ENCODE assay signal across 8 cellular contexts in the genomic region with DNA sequence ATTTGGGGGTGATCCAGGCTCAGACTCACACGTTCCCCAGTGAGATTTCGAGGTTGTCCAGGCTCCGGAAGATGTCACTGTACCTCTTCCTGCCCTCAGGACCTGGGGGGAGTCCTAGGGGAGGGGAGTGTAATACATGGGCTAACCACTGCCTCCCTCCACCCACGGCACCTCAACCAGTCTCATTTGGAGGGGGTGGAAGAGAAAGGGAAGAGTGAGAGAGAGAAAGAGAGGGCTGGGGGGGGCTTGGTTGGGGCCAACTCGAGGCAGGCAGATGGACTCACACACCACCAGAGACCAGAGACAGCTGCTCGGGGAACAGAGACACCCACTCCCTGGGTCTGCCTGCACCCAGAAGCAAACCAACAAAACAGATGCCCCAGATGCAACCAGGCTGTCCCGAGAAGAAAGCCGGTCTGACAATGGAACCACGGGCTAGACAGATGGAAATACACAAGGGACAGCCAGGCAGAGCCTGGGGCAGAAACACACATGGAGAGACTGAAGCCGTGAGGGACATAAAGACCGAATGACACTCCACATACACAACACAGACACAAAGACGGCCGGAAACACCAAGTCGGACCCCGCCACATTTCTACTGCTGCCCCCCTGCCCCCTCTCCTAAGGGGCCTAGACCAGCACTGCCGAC. TPM values are rescaled to one million over a fixed set of nuclear protein-coding genes. Genes with fewer than 3 reads are reported as not detected.
DNase-seq lines count a peak whose midpoint lies in the region; ATAC-seq and TF ChIP-seq lines count a peak whose summit lies in the region.

No MANE protein-coding gene starts in this region.

- H3K4me1 ChIP-seq in HUES6 (ENCODE audit: control insufficient read depth, insufficient read depth, low read length) = peaks cover 2% of the 10 kb centered on the region; the same call in 1 of the 2 replicates

- H3K27ac ChIP-seq in HUES6 (ENCODE audit: low read depth, low read length) = no peak overlapping the region

- H3K4me1 Mint-ChIP-seq in osteocyte (ENCODE audit: unreplicated experiment) = peaks cover 15% of the 10 kb centered on the region

- H3K27ac Mint-ChIP-seq in osteocyte (ENCODE audit: unreplicated experiment) = peak overlapping the region; percentile 18

- H3K4me3 ChIP-seq in HUES6 (ENCODE audit: low read depth, low read length) = peak overlapping the region; percentile 90

- no peaks in the 10 kb centered on the region for H3K27me3 ChIP-seq in HUES6 (ENCODE audit: control insufficient read depth, insufficient read depth, low read length)

- no peaks in the 10 kb centered on the region for H3K9me3 ChIP-seq in HUES6 (ENCODE audit: control insufficient read depth, insufficient read depth, low read depth, low read length)

- peak overlapping the region; percentile 65 for H3K9ac ChIP-seq in HUES6 (ENCODE audit: low read length)

- DNase-seq in NCI-H1417 (lab: John Stamatoyannopoulos, UW) (peak in 2 of 3 experiments; percentile 26 to 58), NCI-H1417 treated with DMSO at 0.1 percent for 48 hours (lab: John Stamatoyannopoulos, UW) (no peak), osteocyte (ENCODE audit: extremely low spot score, unreplicated experiment) (no peak), omental fat pad (ENCODE audit: low spot score) (no peak)
- DNase-seq in activated CD4-positive, alpha-beta T cell treated with anti-CD3 and anti-CD28 coated beads, Interleukin-2, amount 50 U/mL, for 4 hours = peak; percentile 32 to 47

- no peak for TF ChIP-seq CTCF in osteocyte (IDR thresholded peaks at IDR 0.05)
- no peak for TF ChIP-seq CTCF in omental fat pad (IDR thresholded peaks at IDR 0.05)

- ATAC-seq in esophagus mucosa (peak; percentile 7), HG02623 (IDR thresholded peaks at IDR 0.05; ENCODE audit: unreplicated experiment) (no peak), omental fat pad (ENCODE audit: low FRiP score) (no peak)

- peaks cover 41% of the 10 kb centered on the region for H3K36me3 ChIP-seq in HUES6 (ENCODE audit: control insufficient read depth, insufficient read depth, low read length)

- H3K4me3 Mint-ChIP-seq in osteocyte (ENCODE audit: unreplicated experiment) = peak overlapping the region; percentile 94

- H3K27me3 Mint-ChIP-seq in osteocyte (ENCODE audit: unreplicated experiment) = no peaks in the 10 kb centered on the region

- no peaks in the 10 kb centered on the region for H3K9me3 Mint-ChIP-seq in osteocyte (ENCODE audit: unreplicated experiment)

- H3K36me3 Mint-ChIP-seq in osteocyte (ENCODE audit: unreplicated experiment) = peaks cover 3% of the 10 kb centered on the region

RNA-seq across cellular contexts. Expression of a gene that starts 0.8 kb away (rescaled TPM):
- total RNA-seq in esophagus mucosa (9.4 TPM), osteocyte (10.5 and 12.0 TPM in 2 replicates), omental fat pad (10 to 100 TPM in 3 of 4 donors, 1 to 10 TPM in 1; 7.7 to 47.3 (median 18.7) TPM)

RNA-seq across cellular contexts. Expression of a gene that starts 14.6 kb away (rescaled TPM):
- total RNA-seq in esophagus mucosa (7.6 TPM), osteocyte (6.8 and 7.4 TPM in 2 replicates), omental fat pad (10 to 100 TPM in 1 of 4 donors, 1 to 10 TPM in 3; 6.5 to 26.0 (median 7.7) TPM)

RNA-seq across cellular contexts. Expression of a gene that starts 20.8 kb away (rescaled TPM):
- 28.9 TPM for total RNA-seq in esophagus mucosa
- 62.8 and 67.2 TPM in 2 replicates for total RNA-seq in osteocyte
- 100 to 1,000 TPM; 100 to 255 (median 143) TPM for total RNA-seq in omental fat pad

RNA-seq across cellular contexts. Expression of a gene that starts 24.1 kb away (rescaled TPM):
- total RNA-seq in esophagus mucosa (0.20 TPM), osteocyte (0.46 and 0.52 TPM in 2 replicates), omental fat pad (10 to 100 TPM in 1 of 4 donors, 1 to 10 TPM in 3; 2.2 to 10.1 (median 3.5) TPM)

RNA-seq across cellular contexts. Expression of a gene that starts 26.0 kb away (rescaled TPM):
- total RNA-seq in esophagus mucosa (10.0 TPM), osteocyte (7.1 and 8.4 TPM in 2 replicates), omental fat pad (1 to 10 TPM; 3.0 to 9.1 (median 6.3) TPM)

Comparison
In these comparisons a context has a peak if more than half of its experiments do, and no peak if none do; other contexts are left out.
1. DNase-seq: peak in NCI-H1417 (2 of 3) and activated CD4-positive, alpha-beta T cell treated with anti-CD3 and anti-CD28 coated beads, Interleukin-2, amount 50 U/mL, for 4 hours (2 of 2); none in NCI-H1417 treated with DMSO at 0.1 percent for 48 hours (single experiment), osteocyte (single experiment) and omental fat pad (single experiment).